In genomic region chr10:71965623-71966022, GRCh38 we compare ENCODE assay signal across 9 cellular contexts. TPM values are rescaled to one million over a fixed set of nuclear protein-coding genes. Genes with fewer than 3 reads are reported as not detected.
A peak's percentile ranks its signal among the peaks of the same experiment; 100 is the strongest.
DNase-seq lines count a peak whose midpoint lies in the region; ATAC-seq and TF ChIP-seq lines count a peak whose summit lies in the region.
"Had no signal": no experiment of that assay in that cellular context is flagged by ENCODE, and none has a peak within 500 bp of the region (broad histone marks: within the 10 kb centered on the region; RNA-seq: fewer than 3 reads in every experiment).

No MANE protein-coding gene starts in this region.

- DNase-seq in T-helper 2 cell treated with Interferon-gamma antibody and Interleukin-4, amounts not matched to agents 5 μg/mL and 100 μg/mL, for 36 hours (ENCODE audit: low spot score) = no peak
- DNase-seq in T-helper 2 cell = no peak
- no peak for DNase-seq in central memory CD8-positive, alpha-beta T cell (ENCODE audit: low spot score in 2 of 2)
- DNase-seq in medulla oblongata (ENCODE audit: extremely low spot score) = peak; percentile 63
- DNase-seq in thyroid gland = no peak
- no peak for DNase-seq in KBM-7
- no peak for DNase-seq in effector CD8-positive, alpha-beta T cell (lab: John Stamatoyannopoulos, UW)
- DNase-seq: NCI-H1930 had no signal

- H3K27me3 ChIP-seq in thyroid gland = no peaks in the 10 kb centered on the region

- in situ Hi-C loops in KBM-7 (cut with MboI; ENCODE audit: low pct_unique_long_range_greater_than_20kb, low sequenced_read_pairs) = no loop called here

- H3K9me3 Mint-ChIP-seq in T-helper 2 cell treated with Interferon-gamma antibody and Interleukin-4, amounts not matched to agents 5 μg/mL and 100 μg/mL, for 36 hours = no peaks in the 10 kb centered on the region
- H3K9me3 Mint-ChIP-seq in central memory CD8-positive, alpha-beta T cell = no peaks in the 10 kb centered on the region

- H3K27me3 Mint-ChIP-seq in T-helper 2 cell treated with Interferon-gamma antibody and Interleukin-4, amounts not matched to agents 5 μg/mL and 100 μg/mL, for 36 hours (ENCODE audit: low read depth) = peaks cover 43% of the 10 kb centered on the region
- H3K27me3 Mint-ChIP-seq in central memory CD8-positive, alpha-beta T cell = peaks cover 67% of the 10 kb centered on the region

- no peaks in the 10 kb centered on the region for H3K36me3 ChIP-seq in thyroid gland

- no peak for ATAC-seq in central memory CD8-positive, alpha-beta T cell (replicated peaks; ENCODE audit: extremely low read depth, poor library complexity, severe bottlenecking)
- no peak for ATAC-seq in HG03108 (IDR thresholded peaks at IDR 0.05; ENCODE audit: unreplicated experiment)

- intact Hi-C loops in thyroid gland (cut with DNase I) = no loop called here

- TF ChIP-seq CTCF in thyroid gland (IDR thresholded peaks at IDR 0.05) = no peak

- H3K4me1 ChIP-seq in thyroid gland = peaks cover 17 to 45% of the 10 kb centered on the region in 2 donors

- peak overlapping the region in 2 of 3 donors; percentile 80 to 97 for H3K27ac ChIP-seq in thyroid gland

- H3K36me3 Mint-ChIP-seq in T-helper 2 cell treated with Interferon-gamma antibody and Interleukin-4, amounts not matched to agents 5 μg/mL and 100 μg/mL, for 36 hours (ENCODE audit: low read depth) = no peaks in the 10 kb centered on the region
- no peaks in the 10 kb centered on the region for H3K36me3 Mint-ChIP-seq in central memory CD8-positive, alpha-beta T cell (ENCODE audit: insufficient read depth)

- WGBS in thyroid gland, 2 donors = 52 to 85% methylated on average over 2 to 4 of the region's 4 CpGs

- peaks cover 4% of the 10 kb centered on the region for H3K4me1 Mint-ChIP-seq in T-helper 2 cell treated with Interferon-gamma antibody and Interleukin-4, amounts not matched to agents 5 μg/mL and 100 μg/mL, for 36 hours (ENCODE audit: low read depth)
- no peaks in the 10 kb centered on the region for H3K4me1 Mint-ChIP-seq in central memory CD8-positive, alpha-beta T cell

- no peak overlapping the region for H3K27ac Mint-ChIP-seq in T-helper 2 cell treated with Interferon-gamma antibody and Interleukin-4, amounts not matched to agents 5 μg/mL and 100 μg/mL, for 36 hours
- H3K27ac Mint-ChIP-seq in central memory CD8-positive, alpha-beta T cell (ENCODE audit: low read depth) = no peak overlapping the region

- TF ChIP-seq POLR2A in thyroid gland (IDR thresholded peaks at IDR 0.05) = no peak

- H3K4me3 Mint-ChIP-seq in T-helper 2 cell treated with Interferon-gamma antibody and Interleukin-4, amounts not matched to agents 5 μg/mL and 100 μg/mL, for 36 hours = peak overlapping the region; percentile 31
- H3K4me3 Mint-ChIP-seq in central memory CD8-positive, alpha-beta T cell = peak overlapping the region; percentile 41

- H3K9me3 ChIP-seq in thyroid gland = no peaks in the 10 kb centered on the region

- peak overlapping the region in 1 of 3 donors; percentile 71 for H3K4me3 ChIP-seq in thyroid gland (replicated peaks in 1 of 3)

RNA-seq across cellular contexts. Expression of gene CHST3, which starts 1.4 kb away (rescaled TPM):
- total RNA-seq in thyroid gland = 10 to 100 TPM in 3 of 4 donors, 1 to 10 TPM in 1; 8.6 to 16.9 (median 14.0) TPM
